8 cellular contexts compared by ENCODE assay signal in genomic region chr7:50449501-50449880, GRCh38. TPM values are rescaled to one million over a fixed set of nuclear protein-coding genes. Genes with fewer than 3 reads are reported as not detected.
A peak's percentile ranks its signal among the peaks of the same experiment; 100 is the strongest.
DNase-seq lines count a peak whose midpoint lies in the region; ATAC-seq and TF ChIP-seq lines count a peak whose summit lies in the region.

No MANE protein-coding gene starts in this region.

- peak overlapping the region; percentile 83 for H3K4me3 ChIP-seq in Jurkat, Clone E6-1 (ENCODE audit: low read length)

- CTCF ChIA-PET in Calu3 (lab: Charles Lee): interaction anchor here (1.6 kb wide), 1 partner anchor 24 kb away, joined by 6 read pairs; no protein-coding TSS in a partner anchor

- no TSS peak for BruUV-seq in Calu3 (replicated peaks; lab: Mats Ljungman, UMichigan)

- ATAC-seq in natural killer cell treated with Interleukin-12 subunit alpha and Interleukin-12 subunit beta and Interleukin-15 and Interleukin-18, amount 100 ng/mL, for 72 hours: no peak
- ATAC-seq in HG03460 (IDR thresholded peaks at IDR 0.05; ENCODE audit: unreplicated experiment) (no peak), HG03039 (IDR thresholded peaks at IDR 0.05; ENCODE audit: unreplicated experiment) (no peak), GM21360 (IDR thresholded peaks at IDR 0.05; ENCODE audit: unreplicated experiment) (no peak), HG03565 (IDR thresholded peaks at IDR 0.05; ENCODE audit: unreplicated experiment) (no peak)

- peaks cover 33% of the 10 kb centered on the region for H3K36me3 Mint-ChIP-seq in Calu3 (ENCODE audit: insufficient read depth, unreplicated experiment)
- H3K36me3 Mint-ChIP-seq in chondrocyte (ENCODE audit: low read depth): peaks cover 4% of the 10 kb centered on the region
- peaks cover 19% of the 10 kb centered on the region for H3K36me3 Mint-ChIP-seq in natural killer cell treated with Interleukin-12 subunit alpha and Interleukin-12 subunit beta and Interleukin-15 and Interleukin-18, amount 100 ng/mL, for 72 hours

- H3K4me3 Mint-ChIP-seq in Calu3 (ENCODE audit: low read depth, unreplicated experiment) (peak overlapping the region; percentile 99), chondrocyte (ENCODE audit: unreplicated experiment) (peak overlapping the region; percentile 81)
- H3K4me3 Mint-ChIP-seq in natural killer cell treated with Interleukin-12 subunit alpha and Interleukin-12 subunit beta and Interleukin-15 and Interleukin-18, amount 100 ng/mL, for 72 hours: peak overlapping the region; percentile 69

- H3K4me1 Mint-ChIP-seq in Calu3 (ENCODE audit: low read depth, unreplicated experiment) (peaks cover 29% of the 10 kb centered on the region), chondrocyte (ENCODE audit: low read depth) (peaks cover 18% of the 10 kb centered on the region)
- H3K4me1 Mint-ChIP-seq in natural killer cell treated with Interleukin-12 subunit alpha and Interleukin-12 subunit beta and Interleukin-15 and Interleukin-18, amount 100 ng/mL, for 72 hours (ENCODE audit: low read depth in 2 of 2): peaks cover 10 to 25% of the 10 kb centered on the region in 2 donors

- DNase-seq in Calu3 (no peak), chondrocyte (ENCODE audit: low spot score) (no peak)
- no peak for DNase-seq in Jurkat, Clone E6-1 (ENCODE audit: low read depth, low spot score)
- DNase-seq in natural killer cell treated with Interleukin-12 subunit alpha and Interleukin-12 subunit beta and Interleukin-15 and Interleukin-18, amount 100 ng/mL, for 72 hours (ENCODE audit: low spot score): no peak

- intact Hi-C loops in Calu3 (cut with micrococcal nuclease; ENCODE audit: unreplicated experiment): no loop called here

- TF ChIP-seq CTCF in Calu3 (IDR thresholded peaks at IDR 0.05; ENCODE audit: unreplicated experiment): no peak
- no peak for TF ChIP-seq CTCF in chondrocyte (IDR thresholded peaks at IDR 0.05)

- peaks cover 13% of the 10 kb centered on the region for H3K27me3 Mint-ChIP-seq in Calu3 (ENCODE audit: unreplicated experiment)
- peaks cover 13% of the 10 kb centered on the region for H3K27me3 Mint-ChIP-seq in chondrocyte (ENCODE audit: low read depth)
- H3K27me3 Mint-ChIP-seq in natural killer cell treated with Interleukin-12 subunit alpha and Interleukin-12 subunit beta and Interleukin-15 and Interleukin-18, amount 100 ng/mL, for 72 hours: peaks cover 7 to 8% of the 10 kb centered on the region in 2 donors

- no peaks in the 10 kb centered on the region for H3K9me3 Mint-ChIP-seq in Calu3 (ENCODE audit: low read depth, unreplicated experiment)
- no peaks in the 10 kb centered on the region for H3K9me3 Mint-ChIP-seq in chondrocyte (ENCODE audit: low read depth)
- H3K9me3 Mint-ChIP-seq in natural killer cell treated with Interleukin-12 subunit alpha and Interleukin-12 subunit beta and Interleukin-15 and Interleukin-18, amount 100 ng/mL, for 72 hours: no peaks in the 10 kb centered on the region

- peak overlapping the region; percentile 88 for H3K27ac Mint-ChIP-seq in Calu3 (ENCODE audit: unreplicated experiment)
- peak overlapping the region; percentile 77 for H3K27ac Mint-ChIP-seq in chondrocyte (ENCODE audit: unreplicated experiment)
- peak overlapping the region; percentile 32 to 49 for H3K27ac Mint-ChIP-seq in natural killer cell treated with Interleukin-12 subunit alpha and Interleukin-12 subunit beta and Interleukin-15 and Interleukin-18, amount 100 ng/mL, for 72 hours

RNA-seq across cellular contexts. Expression of gene FIGNL1, which starts 0.7 kb away (rescaled TPM):
- total RNA-seq in Calu3 (2022) (36.3 and 42.5 TPM in 2 replicates), chondrocyte (6.5 to 11.4 TPM (median 6.8 TPM) in 3 replicates)
- 40.1 TPM for polyA plus RNA-seq in Jurkat, Clone E6-1 (2012; ENCODE audit: insufficient read depth, insufficient read length)
- total RNA-seq in natural killer cell treated with Interleukin-12 subunit alpha and Interleukin-12 subunit beta and Interleukin-15 and Interleukin-18, amount 100 ng/mL, for 72 hours: 10 to 100 TPM; 28.7 to 41.1 TPM
